9 cellular contexts compared by ENCODE assay signal in genomic region chr2:73778867-73779471, GRCh38. TPM values are rescaled to one million over a fixed set of nuclear protein-coding genes. Genes with fewer than 3 reads are reported as not detected.
A peak's percentile ranks its signal among the peaks of the same experiment; 100 is the strongest.
DNase-seq lines count a peak whose midpoint lies in the region; ATAC-seq and TF ChIP-seq lines count a peak whose summit lies in the region.
"Not testable (repeated sequence)": the region's sequence is repeated elsewhere in the genome, so short reads cannot be mapped to it uniquely, and the experiment has no call there.
"Had no signal": no experiment of that assay in that cellular context is flagged by ENCODE, and none has a peak within 500 bp of the region (broad histone marks: within the 10 kb centered on the region; RNA-seq: fewer than 3 reads in every experiment).

No MANE protein-coding gene starts in this region.

- H4K20me1 ChIP-seq in SK-N-SH (ENCODE audit: insufficient read depth); neural cell (ENCODE audit: insufficient read depth): not testable (repeated sequence)

- peaks cover 15% of the 10 kb centered on the region for H3K36me3 Mint-ChIP-seq in activated naive CD8-positive, alpha-beta T cell treated with anti-CD3 and anti-CD28 coated beads, Interleukin-2, amount 10 ng/mL, durations not matched to agents 7 days and 5 days
- H3K36me3 Mint-ChIP-seq in endodermal cell (ENCODE audit: low read depth), result peaks cover 28% of the 10 kb centered on the region

- H3K4me3 Mint-ChIP-seq in activated naive CD8-positive, alpha-beta T cell treated with anti-CD3 and anti-CD28 coated beads, Interleukin-2, amount 10 ng/mL, durations not matched to agents 7 days and 5 days, result peak overlapping the region; percentile 97
- H3K4me3 Mint-ChIP-seq in endodermal cell, result peak overlapping the region; percentile 97

- H3K9me3 ChIP-seq in BE2C; SK-N-SH; endodermal cell (ENCODE audit: control insufficient read depth, low read length); iPS-20b (ENCODE audit: insufficient read depth, low read depth, low read length); neural cell (ENCODE audit: low read length); stomach: not testable (repeated sequence)

- intact Hi-C loops in stomach (cut with DNase I; ENCODE audit: low total_unique reads), result not testable (repeated sequence)

- TF ChIP-seq CTCF in BE2C (IDR thresholded peaks at IDR 0.05; ENCODE audit: low read depth, low read length); SK-N-SH (IDR thresholded peaks at IDR 0.05); endodermal cell (conservative IDR thresholded peaks at IDR 0.05); neural cell (IDR thresholded peaks at IDR 0.05; ENCODE audit: poor library complexity, severe bottlenecking); stomach (IDR thresholded peaks at IDR 0.05): not testable (repeated sequence)

- not testable (repeated sequence) for H3K27me3 Mint-ChIP-seq in activated naive CD8-positive, alpha-beta T cell treated with anti-CD3 and anti-CD28 coated beads, Interleukin-2, amount 10 ng/mL, durations not matched to agents 7 days and 5 days; endodermal cell (ENCODE audit: insufficient read depth)

- not testable (repeated sequence) for H3K27me3 ChIP-seq in BE2C; SK-N-SH (ENCODE audit: insufficient read depth); endodermal cell (ENCODE audit: control insufficient read depth, insufficient read depth, low read length, poor library complexity, severe bottlenecking); iPS-20b (ENCODE audit: insufficient read depth, low read length); neural cell (ENCODE audit: insufficient read depth, low read depth, low read length); stomach

- H3K27ac ChIP-seq in SK-N-SH (ENCODE audit: low read depth in 2 of 2, low read length in 1 of 2), result peak overlapping the region in 1 of 2 experiments; percentile 70; a peak in 1 of 4 replicates
- not testable (repeated sequence) for H3K27ac ChIP-seq in endodermal cell (ENCODE audit: low read depth, low read length); iPS-20b (ENCODE audit: low read length)
- H3K27ac ChIP-seq in neural cell (ENCODE audit: low read length), result peak overlapping the region; percentile 77
- peak overlapping the region in 4 of 5 donors; percentile 91 to 94 (median 93) for H3K27ac ChIP-seq in stomach

- H3K79me2 ChIP-seq in SK-N-SH (ENCODE audit: insufficient read depth) (peaks cover 45% of the 10 kb centered on the region), neural cell (replicated peaks; ENCODE audit: insufficient read depth, low read length) (peaks cover 20% of the 10 kb centered on the region)

- peaks cover 18% of the 10 kb centered on the region for H3K4me1 Mint-ChIP-seq in activated naive CD8-positive, alpha-beta T cell treated with anti-CD3 and anti-CD28 coated beads, Interleukin-2, amount 10 ng/mL, durations not matched to agents 7 days and 5 days
- not testable (repeated sequence) for H3K4me1 Mint-ChIP-seq in endodermal cell

- H3K4me1 ChIP-seq in BE2C; SK-N-SH (ENCODE audit: control insufficient read depth in 1 of 2, insufficient read depth in 2 of 2, low read depth in 1 of 2, low read length in 1 of 2); endodermal cell (ENCODE audit: control insufficient read depth, insufficient read depth, low read length); iPS-20b (ENCODE audit: insufficient read depth, low read length): not testable (repeated sequence)
- peaks cover 10 to 35% (median 20%) of the 10 kb centered on the region in 4 donors for H3K4me1 ChIP-seq in stomach

- H3K27ac Mint-ChIP-seq in activated naive CD8-positive, alpha-beta T cell treated with anti-CD3 and anti-CD28 coated beads, Interleukin-2, amount 10 ng/mL, durations not matched to agents 7 days and 5 days, result peak overlapping the region; percentile 96
- peak overlapping the region; percentile 96 for H3K27ac Mint-ChIP-seq in endodermal cell

- H3K36me3 ChIP-seq in BE2C; neural cell (ENCODE audit: insufficient read depth, low read length): not testable (repeated sequence)
- H3K36me3 ChIP-seq in SK-N-SH (replicated peaks in 1 of 2; ENCODE audit: control insufficient read depth in 1 of 2, insufficient read depth in 2 of 2, low read length in 1 of 2) (peaks cover 22 to 26% of the 10 kb centered on the region in 2 experiments), endodermal cell (ENCODE audit: control insufficient read depth, insufficient read depth, low read length) (peaks cover 29% of the 10 kb centered on the region), iPS-20b (ENCODE audit: insufficient read depth, low read depth, low read length) (peaks cover 28% of the 10 kb centered on the region), stomach (peaks cover 13 to 40% (median 37%) of the 10 kb centered on the region in 4 donors)

- not testable (repeated sequence) for TF ChIP-seq EP300 in SK-N-SH (IDR thresholded peaks at IDR 0.05; ENCODE audit: borderline replicate concordance in 1 of 2, low read depth in 1 of 2, low read length in 1 of 2); neural cell (conservative IDR thresholded peaks at IDR 0.05; ENCODE audit: poor library complexity, severe bottlenecking); stomach (IDR thresholded peaks at IDR 0.05)

- POLR2A ChIA-PET in SK-N-SH (lab: Yijun Ruan, JAX); activated naive CD8-positive, alpha-beta T cell treated with anti-CD3 and anti-CD28 coated beads, Interleukin-2, amount 10 ng/mL, durations not matched to agents 7 days and 5 days (lab: Charles Lee): not testable (repeated sequence)

- not testable (repeated sequence) for H3K9me3 Mint-ChIP-seq in activated naive CD8-positive, alpha-beta T cell treated with anti-CD3 and anti-CD28 coated beads, Interleukin-2, amount 10 ng/mL, durations not matched to agents 7 days and 5 days; endodermal cell

- H3K4me2 ChIP-seq in SK-N-SH, result peak overlapping the region; percentile 81
- H3K4me2 ChIP-seq in neural cell (ENCODE audit: low read length), result peak overlapping the region; percentile 63

- H3F3A ChIP-seq in SK-N-SH (replicated peaks; ENCODE audit: insufficient read depth); neural cell (ENCODE audit: insufficient read depth, low read length, poor library complexity, severe bottlenecking): not testable (repeated sequence)

- WGBS in SK-N-SH (ENCODE audit: low lambda C conversion rate), result 54% methylated on average over 18 of the region's 18 CpGs
- WGBS in endodermal cell (ENCODE audit: insufficient coverage in 1 of 2, insufficient read length in 1 of 2), 2 experiments, result 42 to 80% methylated on average over 3 to 18 of the region's 18 CpGs
- 68 to 73% (median 72%) methylated on average over 18 of the region's 18 CpGs for WGBS in stomach, 5 donors

- peak overlapping the region; percentile 87 for H3K4me3 ChIP-seq in BE2C (ENCODE audit: low read depth, low read length)
- H3K4me3 ChIP-seq in SK-N-SH (ENCODE audit: low read depth in 2 of 2, low read length in 1 of 2), result peak overlapping the region; percentile 88 to 98
- peak overlapping the region; percentile 92 for H3K4me3 ChIP-seq in endodermal cell (ENCODE audit: low read length)
- H3K4me3 ChIP-seq in iPS-20b (ENCODE audit: low read length), result peak overlapping the region; percentile 87
- peak overlapping the region; percentile 85 for H3K4me3 ChIP-seq in neural cell (ENCODE audit: low read length)
- H3K4me3 ChIP-seq in stomach, result peak overlapping the region; percentile 79 to 91 (median 86)

- CTCF ChIA-PET in SK-N-SH (lab: Yijun Ruan, JAX), result interaction anchor here (0.6 to 1.0 kb wide), 7 partner anchors 16 to 554 kb away, joined by 3 to 8 read pairs (median 4); no protein-coding TSS in a partner anchor

- not testable (repeated sequence) for TF ChIP-seq POLR2A in stomach (IDR thresholded peaks at IDR 0.05)

- peak overlapping the region; percentile 92 for H2AFZ ChIP-seq in SK-N-SH (ENCODE audit: low read depth)
- H2AFZ ChIP-seq in neural cell (ENCODE audit: low read depth, low read length), result peak overlapping the region; percentile 96

- peak; percentile 4 for ATAC-seq in HG02973 (IDR thresholded peaks at IDR 0.05; ENCODE audit: unreplicated experiment)
- not testable (repeated sequence) for ATAC-seq in activated naive CD8-positive, alpha-beta T cell treated with anti-CD3 and anti-CD28 coated beads, Interleukin-2, amount 10 ng/mL, durations not matched to agents 7 days and 5 days (ENCODE audit: low read depth)

- H3K9ac ChIP-seq in SK-N-SH, result peak overlapping the region; percentile 86
- peak overlapping the region; percentile 89 for H3K9ac ChIP-seq in endodermal cell (ENCODE audit: extremely low read depth, low read length, poor library complexity, severe bottlenecking)
- H3K9ac ChIP-seq in iPS-20b (ENCODE audit: low read depth, low read length), result peak overlapping the region; percentile 90
- H3K9ac ChIP-seq in neural cell (ENCODE audit: low read length), result peak overlapping the region; percentile 86

- not testable (repeated sequence) for TF ChIP-seq RAD21 in SK-N-SH (IDR thresholded peaks at IDR 0.05; ENCODE audit: low read length); neural cell (conservative IDR thresholded peaks at IDR 0.05)

- not testable (repeated sequence) for H3K9me2 ChIP-seq in SK-N-SH; neural cell (ENCODE audit: insufficient read depth, low read length)

- DNase-seq in BE2C; SK-N-SH; activated naive CD8-positive, alpha-beta T cell treated with anti-CD3 and anti-CD28 coated beads, Interleukin-2, amount 10 ng/mL, durations not matched to agents 7 days and 5 days; endodermal cell; stomach: not testable (repeated sequence)

RNA-seq across cellular contexts. Expression of gene DUSP11, which starts 0.9 kb away (rescaled TPM):
- 5.2 TPM for polyA plus RNA-seq in BE2C (2012; ENCODE audit: insufficient read depth, insufficient read length, low read depth)
- polyA plus RNA-seq in SK-N-SH (2012; rRNA removed) (14.4 and 19.3 TPM in 2 replicates), neural cell (35.2 and 36.0 TPM in 2 replicates), stomach (10 to 100 TPM; 16.7 to 25.4 (median 17.1) TPM)
- 19.8 and 23.0 TPM in 2 replicates for polyA plus RNA-seq in SK-N-SH (2012; cell fraction: cytosol; rRNA removed)
- polyA plus RNA-seq in SK-N-SH (2012; cell fraction: nucleus; rRNA removed), result 6.7 and 11.1 TPM in 2 replicates
- 10 to 100 TPM; 28.8 to 32.2 TPM for total RNA-seq in activated naive CD8-positive, alpha-beta T cell treated with anti-CD3 and anti-CD28 coated beads, Interleukin-2, amount 10 ng/mL, durations not matched to agents 7 days and 5 days
- total RNA-seq in endodermal cell (10 to 100 TPM; 18.8 to 23.0 TPM), stomach (10 to 100 TPM in 3 of 5 donors, 1 to 10 TPM in 2; 9.0 to 45.2 (median 14.3) TPM)
- 23.2 TPM for polyA plus RNA-seq in endodermal cell (2013, experiment 1 of 2)
- polyA plus RNA-seq in endodermal cell (2013, experiment 2 of 2), result 20.8 TPM
- polyA minus RNA-seq in neural cell, result 49.4 and 55.8 TPM in 2 replicates

RNA-seq across cellular contexts. Expression of gene C2orf78, which starts 5.0 kb away (rescaled TPM):
- polyA plus RNA-seq in BE2C (2012; ENCODE audit: insufficient read depth, insufficient read length, low read depth), result not detected
- polyA plus RNA-seq in SK-N-SH (2012; rRNA removed) (0.02 and 0.06 TPM in 2 replicates), neural cell (not detected in 2 replicates), stomach (not detected)
- polyA plus RNA-seq in SK-N-SH (2012; cell fraction: cytosol; rRNA removed), result 0.03 TPM in 2 replicates
- not detected in 2 replicates for polyA plus RNA-seq in SK-N-SH (2012; cell fraction: nucleus; rRNA removed)
- total RNA-seq in activated naive CD8-positive, alpha-beta T cell treated with anti-CD3 and anti-CD28 coated beads, Interleukin-2, amount 10 ng/mL, durations not matched to agents 7 days and 5 days, result not detected
- total RNA-seq in endodermal cell (not detected), stomach (not detected)
- polyA plus RNA-seq in endodermal cell (2013, experiment 1 of 2), result not detected
- not detected for polyA plus RNA-seq in endodermal cell (2013, experiment 2 of 2)
- not detected in 2 replicates for polyA minus RNA-seq in neural cell
- total RNA-seq: myocyte had no signal

RNA-seq across cellular contexts. Expression of gene TPRKB, which starts 41.8 kb away (rescaled TPM):
- polyA plus RNA-seq in BE2C (2012; ENCODE audit: insufficient read depth, insufficient read length, low read depth), result 22.4 TPM
- polyA plus RNA-seq in SK-N-SH (2012; rRNA removed), result 32.1 and 44.5 TPM in 2 replicates
- 58.5 and 68.6 TPM in 2 replicates for polyA plus RNA-seq in SK-N-SH (2012; cell fraction: cytosol; rRNA removed)
- polyA plus RNA-seq in SK-N-SH (2012; cell fraction: nucleus; rRNA removed), result 6.5 and 12.9 TPM in 2 replicates
- 10 to 100 TPM; 36.1 to 37.5 TPM for total RNA-seq in activated naive CD8-positive, alpha-beta T cell treated with anti-CD3 and anti-CD28 coated beads, Interleukin-2, amount 10 ng/mL, durations not matched to agents 7 days and 5 days
- 10 to 100 TPM; 37.9 to 42.7 TPM for total RNA-seq in endodermal cell
- 71.7 TPM for polyA plus RNA-seq in endodermal cell (2013, experiment 1 of 2)
- 71.6 TPM for polyA plus RNA-seq in endodermal cell (2013, experiment 2 of 2)
- 152 and 162 TPM in 2 replicates for polyA plus RNA-seq in neural cell
- 40.9 and 47.9 TPM in 2 replicates for polyA minus RNA-seq in neural cell
- total RNA-seq in stomach, result 10 to 100 TPM in 2 of 5 donors, 1 to 10 TPM in 2, not detected in 1; 3.1 to 31.4 (median 7.2) TPM
- 10 to 100 TPM; 60.9 to 76.0 (median 75.9) TPM for polyA plus RNA-seq in stomach

RNA-seq across cellular contexts. Expression of gene STAMBP, which starts 49.8 kb away (rescaled TPM):
- 29.7 TPM for polyA plus RNA-seq in BE2C (2012; ENCODE audit: insufficient read depth, insufficient read length, low read depth)
- 42.2 and 54.5 TPM in 2 replicates for polyA plus RNA-seq in SK-N-SH (2012; rRNA removed)
- polyA plus RNA-seq in SK-N-SH (2012; cell fraction: cytosol; rRNA removed), result 49.8 and 49.9 TPM in 2 replicates
- polyA plus RNA-seq in SK-N-SH (2012; cell fraction: nucleus; rRNA removed), result 31.1 and 49.5 TPM in 2 replicates
- total RNA-seq in activated naive CD8-positive, alpha-beta T cell treated with anti-CD3 and anti-CD28 coated beads, Interleukin-2, amount 10 ng/mL, durations not matched to agents 7 days and 5 days, result 10 to 100 TPM; 38.9 to 42.1 TPM
- 10 to 100 TPM; 41.6 to 42.4 TPM for total RNA-seq in endodermal cell
- 51.0 TPM for polyA plus RNA-seq in endodermal cell (2013, experiment 1 of 2)
- polyA plus RNA-seq in endodermal cell (2013, experiment 2 of 2), result 54.2 TPM
- 62.5 and 69.1 TPM in 2 replicates for polyA plus RNA-seq in neural cell
- 29.6 and 29.7 TPM in 2 replicates for polyA minus RNA-seq in neural cell
- 10 to 100 TPM; 22.6 to 84.9 (median 50.4) TPM for total RNA-seq in stomach
- 10 to 100 TPM; 28.0 to 34.1 (median 32.2) TPM for polyA plus RNA-seq in stomach
